Comparison of ENCODE assay signal across 22 cellular contexts in the genomic region with DNA sequence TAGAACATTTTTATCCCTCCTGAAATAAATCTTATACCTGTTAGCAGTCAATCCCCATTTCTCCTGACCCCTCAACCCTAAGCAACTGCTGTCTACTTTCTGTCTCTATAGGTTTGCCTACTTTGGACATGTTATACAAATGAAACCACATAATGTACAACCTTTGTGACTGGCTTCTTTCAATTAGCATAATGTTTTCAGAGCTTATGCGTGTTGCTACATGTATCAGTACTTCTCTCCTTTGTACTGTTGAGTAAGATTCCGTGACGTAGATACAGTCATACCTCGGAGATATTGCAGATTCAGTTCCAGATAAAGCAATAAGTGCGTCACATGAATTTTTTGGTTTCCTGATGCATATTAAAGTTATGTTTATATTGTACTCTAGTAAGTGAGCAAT.
DNase-seq lines count a peak whose midpoint lies in the region; ATAC-seq and TF ChIP-seq lines count a peak whose summit lies in the region.
"Had no signal": no experiment of that assay in that cellular context is flagged by ENCODE, and none has a peak within 500 bp of the region (broad histone marks: within the 10 kb centered on the region; RNA-seq: fewer than 3 reads in every experiment).

No MANE protein-coding gene starts in this region.

- intact Hi-C loops in MCF 10A (cut with micrococcal nuclease) (loop anchor here (1.0 to 5.0 kb wide), 2 partner anchors 11 to 39 kb away; no protein-coding TSS in a partner anchor), breast epithelium (cut with DNase I; ENCODE audit: low total_unique reads) (no loop called here)

- no peaks in the 10 kb centered on the region for H3K27me3 ChIP-seq in breast epithelium
- no peaks in the 10 kb centered on the region for H3K27me3 ChIP-seq in RWPE2 (ENCODE audit: insufficient read depth, poor library complexity, severe bottlenecking)
- H3K27me3 ChIP-seq: brain microvascular endothelial cell, neural progenitor cell had no signal

- BruUV-seq in MCF 10A (replicated peaks; lab: Mats Ljungman, UMichigan): no TSS peak

- H3K27ac ChIP-seq in breast epithelium (no peak overlapping the region), RWPE2 (ENCODE audit: poor library complexity, severe bottlenecking) (peak overlapping the region; percentile 99)
- H3K27ac ChIP-seq: brain microvascular endothelial cell, left ventricle myocardium inferior, neural progenitor cell had no signal

- H3K36me3 Mint-ChIP-seq in MCF 10A (ENCODE audit: insufficient read depth, unreplicated experiment): peaks cover 2% of the 10 kb centered on the region
- H3K36me3 Mint-ChIP-seq: activated naive CD8-positive, alpha-beta T cell treated with anti-CD3 and anti-CD28 coated beads, Interleukin-2, amount 10 ng/mL, durations not matched to agents 7 days and 5 days; neural progenitor cell had no signal

- POLR2A ChIA-PET in MCF 10A (lab: Yijun Ruan, JAX): interaction anchor here (0.6 to 3.3 kb wide), 14 partner anchors 9 to 444 kb away, joined by 3 to 50 read pairs (median 4); no protein-coding TSS in a partner anchor

- ATAC-seq in RWPE2 (ENCODE audit: low read depth) (peak; percentile 77), HG02623 (IDR thresholded peaks at IDR 0.05; ENCODE audit: unreplicated experiment) (no peak), HG03196 (IDR thresholded peaks at IDR 0.05; ENCODE audit: unreplicated experiment) (no peak), GM18861 (IDR thresholded peaks at IDR 0.05; ENCODE audit: unreplicated experiment) (no peak)
- ATAC-seq: mucosa of descending colon had no signal

- H3K9me3 ChIP-seq in breast epithelium (no peaks in the 10 kb centered on the region), RWPE2 (ENCODE audit: severe bottlenecking) (no peaks in the 10 kb centered on the region)

- H3K27ac Mint-ChIP-seq in MCF 10A (ENCODE audit: low read depth, unreplicated experiment): peak overlapping the region; percentile 97
- H3K27ac Mint-ChIP-seq: activated naive CD8-positive, alpha-beta T cell treated with anti-CD3 and anti-CD28 coated beads, Interleukin-2, amount 10 ng/mL, durations not matched to agents 7 days and 5 days; activated T-helper 2 cell treated with anti-CD3 and anti-CD28 coated beads, Interferon-gamma antibody, Interleukin-2, Interleukin-4, amounts not matched to agents 10 μg/mL and 5 μg/mL and 100 μg/mL, durations not matched to agents 14 hours and 24 hours and 36 hours; neural progenitor cell; T-helper 2 cell treated with Interferon-gamma antibody and Interleukin-4, amounts not matched to agents 5 μg/mL and 100 μg/mL, for 36 hours had no signal

- no peaks in the 10 kb centered on the region for H3K4me1 ChIP-seq in breast epithelium
- H3K4me1 ChIP-seq in RWPE2 (ENCODE audit: insufficient read depth, poor library complexity, severe bottlenecking): peaks cover 66% of the 10 kb centered on the region
- H3K4me1 ChIP-seq: left ventricle myocardium inferior, neural progenitor cell had no signal

- H3K4me1 Mint-ChIP-seq in MCF 10A (ENCODE audit: insufficient read depth, unreplicated experiment): peaks cover 54% of the 10 kb centered on the region
- H3K4me1 Mint-ChIP-seq: activated naive CD8-positive, alpha-beta T cell treated with anti-CD3 and anti-CD28 coated beads, Interleukin-2, amount 10 ng/mL, durations not matched to agents 7 days and 5 days; neural progenitor cell had no signal

- TF ChIP-seq CTCF in MCF 10A (IDR thresholded peaks at IDR 0.05; ENCODE audit: unreplicated experiment) (no peak), breast epithelium (IDR thresholded peaks at IDR 0.05) (no peak), RWPE2 (IDR thresholded peaks at IDR 0.05; ENCODE audit: poor library complexity, severe bottlenecking) (no peak)

- H3K27me3 Mint-ChIP-seq in MCF 10A (ENCODE audit: insufficient read depth, unreplicated experiment): no peaks in the 10 kb centered on the region
- H3K27me3 Mint-ChIP-seq: activated naive CD8-positive, alpha-beta T cell treated with anti-CD3 and anti-CD28 coated beads, Interleukin-2, amount 10 ng/mL, durations not matched to agents 7 days and 5 days had no signal

- no peaks in the 10 kb centered on the region for H3K9me3 Mint-ChIP-seq in MCF 10A (ENCODE audit: unreplicated experiment)

- H3K4me3 ChIP-seq in breast epithelium: no peak overlapping the region
- H3K4me3 ChIP-seq in RWPE2 (ENCODE audit: severe bottlenecking): no peak overlapping the region
- H3K4me3 ChIP-seq: left ventricle myocardium inferior, mucosa of descending colon, neural progenitor cell had no signal

- TF ChIP-seq POLR2A in breast epithelium (IDR thresholded peaks at IDR 0.05): no peak

- CTCF ChIA-PET in MCF 10A (lab: Yijun Ruan, JAX): interaction anchor here (0.5 to 1.0 kb wide), 5 partner anchors 9 to 213 kb away, joined by 3 to 7 read pairs (median 3); no protein-coding TSS in a partner anchor

- H3K36me3 ChIP-seq in breast epithelium (no peaks in the 10 kb centered on the region), RWPE2 (ENCODE audit: low read depth) (peaks cover 37% of the 10 kb centered on the region)
- H3K36me3 ChIP-seq: brain microvascular endothelial cell, left ventricle myocardium inferior, neural progenitor cell had no signal

- DNase-seq in MCF 10A (ENCODE audit: unreplicated experiment) (peak; percentile 97), breast epithelium (ENCODE audit: low spot score in 2 of 2) (no peak), RWPE2 (ENCODE audit: low spot score) (no peak), fibroblast of gingiva (ENCODE audit: low read depth) (peak; percentile 22), inferior parietal cortex (ENCODE audit: extremely low spot score) (no peak)
- DNase-seq: activated CD4-positive, CD25-positive, alpha-beta regulatory T cell; brain microvascular endothelial cell; KBM-7; left ventricle myocardium inferior; mucosa of descending colon; NCI-H1048; NCI-H2107; NCI-H69; stimulated activated CD8-positive, alpha-beta memory T cell treated with anti-CD3 and anti-CD28 coated beads, Interleukin-4, amount 100 ng/mL, for 48 hours; substantia nigra had no signal

- H3K4me3 Mint-ChIP-seq in MCF 10A (ENCODE audit: unreplicated experiment): peak overlapping the region; percentile 67
- H3K4me3 Mint-ChIP-seq: activated naive CD8-positive, alpha-beta T cell treated with anti-CD3 and anti-CD28 coated beads, Interleukin-2, amount 10 ng/mL, durations not matched to agents 7 days and 5 days; neural progenitor cell; T-helper 2 cell treated with Interferon-gamma antibody and Interleukin-4, amounts not matched to agents 5 μg/mL and 100 μg/mL, for 36 hours had no signal

Comparison
In these comparisons a context has a peak if more than half of its experiments do, and no peak if none do; other contexts are left out.
1. DNase-seq: peak in MCF 10A (single experiment) and fibroblast of gingiva (single experiment); none in breast epithelium (0 of 2), RWPE2 (single experiment) and inferior parietal cortex (single experiment).